10 cellular contexts compared by ENCODE assay signal in the genomic region with DNA sequence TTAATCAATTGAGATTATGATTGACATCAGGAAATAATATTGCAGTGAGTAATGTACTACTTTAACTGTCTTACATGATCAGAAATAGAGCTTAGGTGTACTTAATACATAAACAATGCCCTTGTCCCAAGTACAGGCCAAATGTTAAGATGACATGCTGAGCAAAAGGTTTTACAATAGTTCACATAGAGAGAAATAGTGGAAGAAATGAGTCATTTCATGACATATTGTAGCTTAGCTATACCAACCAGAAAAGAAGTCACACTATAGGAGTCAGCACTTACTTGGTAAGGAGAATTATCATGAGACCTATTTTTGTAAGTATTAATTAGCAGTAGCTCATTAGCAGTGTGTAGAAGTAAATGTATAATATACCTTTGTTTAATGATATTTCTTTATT.
DNase-seq lines count a peak whose midpoint lies in the region; ATAC-seq, FAIRE-seq and TF ChIP-seq lines count a peak whose summit lies in the region.
"Had no signal": no experiment of that assay in that cellular context is flagged by ENCODE, and none has a peak within 500 bp of the region (broad histone marks: within the 10 kb centered on the region; RNA-seq: fewer than 3 reads in every experiment).

No MANE protein-coding gene starts in this region.

- no peak overlapping the region for H3K4me3 ChIP-seq in mammary epithelial cell (replicated peaks in 1 of 3; ENCODE audit: insufficient read depth in 1 of 3, low read depth in 2 of 3, low read length in 3 of 3)

- H3K36me3 ChIP-seq in mammary epithelial cell (ENCODE audit: insufficient read depth, low read length) = no peaks in the 10 kb centered on the region

- no TSS peak for BruUV-seq in mammary epithelial cell (replicated peaks; lab: Mats Ljungman, UMichigan)

- H3K4me1 ChIP-seq in mammary epithelial cell (ENCODE audit: insufficient read depth, low read length) = no peaks in the 10 kb centered on the region

- no peak overlapping the region for H3K27ac ChIP-seq in mammary epithelial cell (ENCODE audit: insufficient read depth, low read depth, low read length)

- H3K79me2 ChIP-seq in mammary epithelial cell (ENCODE audit: insufficient read depth, low read length) = no peaks in the 10 kb centered on the region

- H3K9me3 ChIP-seq in mammary epithelial cell (replicated peaks; ENCODE audit: insufficient read depth, low read length) = no peaks in the 10 kb centered on the region

- no peak overlapping the region for H2AFZ ChIP-seq in mammary epithelial cell (ENCODE audit: low read depth, low read length)

- H3K4me2 ChIP-seq in mammary epithelial cell (ENCODE audit: insufficient read depth, low read depth, low read length) = no peak overlapping the region

- no peaks in the 10 kb centered on the region for H3K27me3 ChIP-seq in mammary epithelial cell (ENCODE audit: insufficient read depth, low read length)

- dilution Hi-C loops in mammary epithelial cell (cut with HindIII; ENCODE audit: low sequenced_read_pairs) = no loop called here

- no peak for FAIRE-seq in GM19239 (lab: Jason Lieb, UNC)

- peak; percentile 55 for ATAC-seq in GM21447 (IDR thresholded peaks at IDR 0.05; ENCODE audit: unreplicated experiment)
- ATAC-seq in HG03342 (IDR thresholded peaks at IDR 0.05; ENCODE audit: unreplicated experiment) = peak; percentile 80

- in situ Hi-C loops in mammary epithelial cell (cut with MboI; ENCODE audit: low sequenced_read_pairs in 2 of 2) = no loop called here

- CTCF ChIA-PET in mammary epithelial cell (lab: Charles Lee; ENCODE audit: low non-redundant PET) = no interaction called here

- TF ChIP-seq CTCF in mammary epithelial cell (conservative IDR thresholded peaks at IDR 0.05 in 1 of 2, IDR thresholded peaks at IDR 0.05 in 1 of 2; ENCODE audit: extremely low read depth in 1 of 2, insufficient read depth in 1 of 2, low read depth in 1 of 2, low read length in 2 of 2) = no peak

- H4K20me1 ChIP-seq in mammary epithelial cell (ENCODE audit: insufficient read depth, low read length) = no peaks in the 10 kb centered on the region

- no peak overlapping the region for H3K9ac ChIP-seq in mammary epithelial cell (ENCODE audit: insufficient read depth, low read length)

- DNase-seq in ELR (ENCODE audit: low read depth) (peak; percentile 52), mammary epithelial cell (peak; percentile 11), posterior cingulate gyrus (no peak), GM19239 (ENCODE audit: insufficient read length, low spot score) (no peak), NCI-H524 treated with DMSO at 0.1 percent for 48 hours (lab: John Stamatoyannopoulos, UW) (no peak), NCI-H524 (lab: John Stamatoyannopoulos, UW) (no peak)
- DNase-seq: activated T-cell treated with anti-CD3 and anti-CD28 coated beads, Interleukin-2, amount 50 U/mL, for 24 hours; MV-4-11 had no signal

- intact Hi-C loops in mammary epithelial cell (cut with micrococcal nuclease) = no loop called here
- intact Hi-C loops in posterior cingulate gyrus (cut with DNase I) = no loop called here

Comparison
In these comparisons a context has a peak if more than half of its experiments do, and no peak if none do; other contexts are left out.
1. DNase-seq: peak in ELR (single experiment) and mammary epithelial cell (single experiment); none in posterior cingulate gyrus (0 of 10), GM19239 (single experiment), NCI-H524 treated with DMSO at 0.1 percent for 48 hours (single experiment) and NCI-H524 (0 of 2).